ENCODE assay signal across 10 cellular contexts in the genomic region with DNA sequence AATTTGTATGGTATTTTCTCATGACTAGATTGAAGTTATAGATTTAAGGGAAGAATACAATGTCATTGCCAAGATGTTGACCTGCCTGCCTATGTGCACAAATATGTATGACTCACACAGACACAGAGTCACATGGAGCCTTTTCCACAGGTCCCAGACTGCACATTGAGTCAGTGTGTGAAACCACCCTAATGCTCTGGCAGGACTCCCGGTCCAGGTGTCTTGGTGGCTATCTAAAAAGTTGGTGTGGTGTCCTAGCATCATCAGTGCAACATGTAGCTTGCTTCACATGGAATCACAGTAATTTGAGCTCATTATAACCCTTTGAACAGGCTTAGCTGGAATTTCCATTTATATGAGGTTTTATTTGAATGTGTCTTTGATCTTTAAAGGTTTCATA. TPM values are rescaled to one million over a fixed set of nuclear protein-coding genes. Genes with fewer than 3 reads are reported as not detected.
DNase-seq lines count a peak whose midpoint lies in the region; TF ChIP-seq lines count a peak whose summit lies in the region.
"Had no signal": no experiment of that assay in that cellular context is flagged by ENCODE, and none has a peak within 500 bp of the region (broad histone marks: within the 10 kb centered on the region; RNA-seq: fewer than 3 reads in every experiment).

No MANE protein-coding gene starts in this region.

- no peaks in the 10 kb centered on the region for H3K79me2 ChIP-seq in GM23248 (ENCODE audit: insufficient read depth)
- H3K79me2 ChIP-seq in Loucy (ENCODE audit: insufficient read depth, low read length) = no peaks in the 10 kb centered on the region
- no peaks in the 10 kb centered on the region for H3K79me2 ChIP-seq in osteoblast (ENCODE audit: insufficient read depth, low read length)

- H3K9me3 ChIP-seq in GM23248 (ENCODE audit: low read depth) = no peaks in the 10 kb centered on the region
- no peaks in the 10 kb centered on the region for H3K9me3 ChIP-seq in Loucy (ENCODE audit: insufficient read depth, low read depth, low read length)
- no peaks in the 10 kb centered on the region for H3K9me3 ChIP-seq in osteoblast (ENCODE audit: low read depth, low read length)
- H3K9me3 ChIP-seq in neuronal stem cell (replicated peaks in 1 of 2; ENCODE audit: control insufficient read depth in 2 of 2, insufficient read depth in 1 of 2, low read depth in 1 of 2, low read length in 2 of 2) = no peaks in the 10 kb centered on the region

- H3K9me2 ChIP-seq in GM23248 (ENCODE audit: insufficient read depth) = no peaks in the 10 kb centered on the region
- H3K9me2 ChIP-seq in Loucy (replicated peaks; ENCODE audit: low read depth, low read length) = no peaks in the 10 kb centered on the region

- H2BK120ac ChIP-seq in neuronal stem cell (ENCODE audit: low read depth, low read length) = no peak overlapping the region

- no peak overlapping the region for H3K23ac ChIP-seq in neuronal stem cell (ENCODE audit: low read depth, low read length, poor library complexity)

- DNase-seq in DMS53 treated with DMSO at 0.1 percent for 48 hours (lab: John Stamatoyannopoulos, UW; ENCODE audit: unreplicated experiment) (peak; percentile 46), GM23248 (peak; percentile 43), fibroblast of villous mesenchyme (ENCODE audit: low read depth) (peak; percentile 21), NCI-H187 (lab: John Stamatoyannopoulos, UW) (no peak), osteoblast (ENCODE audit: insufficient read length, low spot score, missing footprints) (no peak), neuronal stem cell (ENCODE audit: low spot score) (no peak)
- no peak for DNase-seq in activated T-cell treated with anti-CD3 and anti-CD28 coated beads, Interleukin-2, amount 50 U/mL, for 24 hours
- DNase-seq: OCI-M1 had no signal

- H3K18ac ChIP-seq in neuronal stem cell (ENCODE audit: low read length) = no peak overlapping the region

- H2AK5ac ChIP-seq in neuronal stem cell (ENCODE audit: low read depth, low read length) = no peak overlapping the region

- H4K91ac ChIP-seq in neuronal stem cell (ENCODE audit: low read depth, low read length, poor library complexity) = no peak overlapping the region

- H3K4me1 Mint-ChIP-seq in activated T-cell treated with anti-CD3 and anti-CD28 coated beads, Interleukin-2, amount 50 U/mL, for 24 hours (ENCODE audit: low read depth) = peaks cover 11% of the 10 kb centered on the region

- no peak overlapping the region for H3K27ac Mint-ChIP-seq in activated T-cell treated with anti-CD3 and anti-CD28 coated beads, Interleukin-2, amount 50 U/mL, for 24 hours

- H3F3A ChIP-seq in GM23248 (ENCODE audit: insufficient read depth) (no peaks in the 10 kb centered on the region), Loucy (ENCODE audit: low read depth) (no peaks in the 10 kb centered on the region)

- no peaks in the 10 kb centered on the region for H3K36me3 ChIP-seq in GM23248 (ENCODE audit: low read depth)
- no peaks in the 10 kb centered on the region for H3K36me3 ChIP-seq in Loucy (ENCODE audit: insufficient read depth, low read length)
- H3K36me3 ChIP-seq in osteoblast (ENCODE audit: insufficient read depth, low read length) = no peaks in the 10 kb centered on the region
- no peaks in the 10 kb centered on the region for H3K36me3 ChIP-seq in neuronal stem cell (replicated peaks in 1 of 2; ENCODE audit: control insufficient read depth in 2 of 2, insufficient read depth in 2 of 2, low read length in 2 of 2)

- 0 to 10% methylated on average over 1 of the region's 1 CpG for WGBS in GM23248 (ENCODE audit: low coverage in 1 of 2, low lambda C conversion rate in 2 of 2, missing lambda C conversion rate in 2 of 2), 2 experiments
- WGBS in neuronal stem cell (ENCODE audit: extremely low coverage in 2 of 2, insufficient read length in 2 of 2, insufficient replicate concordance in 1 of 2), 2 donors = no CpG with 5 or more reads among the region's 1 CpG

- H2BK12ac ChIP-seq in neuronal stem cell (ENCODE audit: low read length) = no peak overlapping the region

- in situ Hi-C loops in GM23248 (cut with MboI) = no loop called here

- no peaks in the 10 kb centered on the region for H4K20me1 ChIP-seq in GM23248 (ENCODE audit: insufficient read depth)
- H4K20me1 ChIP-seq in Loucy (ENCODE audit: insufficient read depth, low read length, poor library complexity, severe bottlenecking) = no peaks in the 10 kb centered on the region
- H4K20me1 ChIP-seq in osteoblast (ENCODE audit: insufficient read depth, low read length) = no peaks in the 10 kb centered on the region

- H3K4me1 ChIP-seq in GM23248 (ENCODE audit: insufficient read depth) (no peaks in the 10 kb centered on the region), Loucy (ENCODE audit: insufficient read depth, low read length, poor library complexity, severe bottlenecking) (peaks cover 20% of the 10 kb centered on the region), osteoblast (ENCODE audit: insufficient read depth, low read length) (no peaks in the 10 kb centered on the region), neuronal stem cell (ENCODE audit: control insufficient read depth in 2 of 2, insufficient read depth in 1 of 2, low read depth in 1 of 2, low read length in 2 of 2) (no peaks in the 10 kb centered on the region)

- no peak overlapping the region for H3K4me2 ChIP-seq in GM23248 (ENCODE audit: unreplicated experiment)
- H3K4me2 ChIP-seq in Loucy (ENCODE audit: low read depth, low read length, poor library complexity, severe bottlenecking) = peak overlapping the region; percentile 67
- no peak overlapping the region for H3K4me2 ChIP-seq in osteoblast (ENCODE audit: insufficient read depth, low read length)
- no peak overlapping the region for H3K4me2 ChIP-seq in neuronal stem cell (ENCODE audit: insufficient read depth, low read length, poor library complexity, severe bottlenecking)

- no peak overlapping the region for H3K14ac ChIP-seq in neuronal stem cell (ENCODE audit: low read length)

- TF ChIP-seq CTCF in Loucy (conservative IDR thresholded peaks at IDR 0.05; ENCODE audit: low read length) (no peak), fibroblast of villous mesenchyme (IDR thresholded peaks at IDR 0.05; ENCODE audit: insufficient read depth, low read depth, low read length) (no peak), osteoblast (IDR thresholded peaks at IDR 0.05; ENCODE audit: extremely low read depth, low read depth, low read length) (no peak)

- H3K4me3 Mint-ChIP-seq in activated T-cell treated with anti-CD3 and anti-CD28 coated beads, Interleukin-2, amount 50 U/mL, for 24 hours = no peak overlapping the region

- no peaks in the 10 kb centered on the region for H3K36me3 Mint-ChIP-seq in activated T-cell treated with anti-CD3 and anti-CD28 coated beads, Interleukin-2, amount 50 U/mL, for 24 hours (ENCODE audit: low read depth)

- H2BK5ac ChIP-seq in neuronal stem cell (ENCODE audit: low read length) = no peak overlapping the region

- no peak overlapping the region for H4K8ac ChIP-seq in neuronal stem cell (ENCODE audit: low read depth, low read length)

- H3K4me3 ChIP-seq in GM23248 (no peak overlapping the region), Loucy (ENCODE audit: low read length, poor library complexity, severe bottlenecking) (peak overlapping the region; percentile 66), fibroblast of villous mesenchyme (ENCODE audit: low read depth, low read length) (no peak overlapping the region), osteoblast (ENCODE audit: insufficient read depth, low read length) (no peak overlapping the region), neuronal stem cell (ENCODE audit: low read length in 2 of 2) (no peak overlapping the region)

- no peaks in the 10 kb centered on the region for H3K79me1 ChIP-seq in neuronal stem cell (ENCODE audit: low read depth, low read length)

- no peaks in the 10 kb centered on the region for H3K9me3 Mint-ChIP-seq in activated T-cell treated with anti-CD3 and anti-CD28 coated beads, Interleukin-2, amount 50 U/mL, for 24 hours

- H3K9ac ChIP-seq in GM23248 (no peak overlapping the region), Loucy (ENCODE audit: low read depth, low read length, poor library complexity, severe bottlenecking) (no peak overlapping the region), neuronal stem cell (ENCODE audit: low read depth, low read length, poor library complexity) (no peak overlapping the region)

- H3K4ac ChIP-seq in neuronal stem cell (ENCODE audit: low read length) = no peak overlapping the region

- H3K27me3 ChIP-seq in GM23248 (replicated peaks; ENCODE audit: insufficient read depth) (peaks cover 22% of the 10 kb centered on the region; the same call in 1 of the 2 replicates), Loucy (ENCODE audit: insufficient read depth, low read length, poor library complexity, severe bottlenecking) (no peaks in the 10 kb centered on the region), osteoblast (ENCODE audit: insufficient read depth, low read length) (peaks cover 11% of the 10 kb centered on the region), neuronal stem cell (ENCODE audit: control insufficient read depth in 3 of 3, insufficient read depth in 3 of 3, low read depth in 1 of 3, low read length in 3 of 3) (no peaks in the 10 kb centered on the region)

- peaks cover 34% of the 10 kb centered on the region for H3K27me3 Mint-ChIP-seq in activated T-cell treated with anti-CD3 and anti-CD28 coated beads, Interleukin-2, amount 50 U/mL, for 24 hours

- H3K27ac ChIP-seq in GM23248 (no peak overlapping the region), osteoblast (ENCODE audit: low read depth, low read length) (no peak overlapping the region), neuronal stem cell (replicated peaks; ENCODE audit: low read length) (no peak overlapping the region)

- H2AFZ ChIP-seq in GM23248 (no peak overlapping the region), Loucy (ENCODE audit: low read length) (no peak overlapping the region), osteoblast (ENCODE audit: low read length) (no peak overlapping the region), neuronal stem cell (ENCODE audit: low read length) (no peak overlapping the region)

- no peak overlapping the region for H2BK15ac ChIP-seq in neuronal stem cell (ENCODE audit: low read length)

RNA-seq across cellular contexts. Expression of gene IFNA5, which starts 10.8 kb away (rescaled TPM):
- total RNA-seq in GM23248 (2014; rRNA removed; shearing (Covaris generic)) = not detected in 2 replicates
- polyA plus RNA-seq in GM23248 (2016; fragmentation: Nextera tagmentation; extraction: Ambion mirVana) = not detected in 2 replicates
- total RNA-seq in fibroblast of villous mesenchyme (under 0.01 TPM in 1 of 2 replicates, not detected in the other), osteoblast (not detected in 2 replicates)
- polyA plus RNA-seq in neuronal stem cell (2013, experiment 1 of 2) = not detected
- polyA plus RNA-seq in neuronal stem cell (2013, experiment 2 of 2) = not detected
- polyA plus RNA-seq: neural cell had no signal

RNA-seq across cellular contexts. Expression of gene KLHL9, which starts 40.9 kb away (rescaled TPM):
- 41.9 and 49.4 TPM in 2 replicates for total RNA-seq in GM23248 (2014; rRNA removed; shearing (Covaris generic))
- 28.8 and 29.5 TPM in 2 replicates for polyA plus RNA-seq in GM23248 (2016; fragmentation: Nextera tagmentation; extraction: Ambion mirVana)
- 34.8 and 57.9 TPM in 2 replicates for total RNA-seq in fibroblast of villous mesenchyme
- total RNA-seq in osteoblast = 35.9 and 38.4 TPM in 2 replicates
- polyA plus RNA-seq in neuronal stem cell (2013, experiment 1 of 2) = 19.5 TPM
- 19.8 TPM for polyA plus RNA-seq in neuronal stem cell (2013, experiment 2 of 2)

RNA-seq across cellular contexts. Expression of gene IFNA14, which starts 54.5 kb away (rescaled TPM):
- not detected in 2 replicates for total RNA-seq in GM23248 (2014; rRNA removed; shearing (Covaris generic))
- not detected in 2 replicates for polyA plus RNA-seq in GM23248 (2016; fragmentation: Nextera tagmentation; extraction: Ambion mirVana)
- not detected in 2 replicates for total RNA-seq in fibroblast of villous mesenchyme
- not detected in 2 replicates for total RNA-seq in osteoblast
- not detected for polyA plus RNA-seq in neuronal stem cell (2013, experiment 1 of 2)
- polyA plus RNA-seq in neuronal stem cell (2013, experiment 2 of 2) = not detected
- polyA plus RNA-seq: neural cell had no signal

RNA-seq across cellular contexts. Expression of gene IFNA6, which starts 56.4 kb away (rescaled TPM):
- total RNA-seq in GM23248 (2014; rRNA removed; shearing (Covaris generic)) = not detected in 2 replicates
- polyA plus RNA-seq in GM23248 (2016; fragmentation: Nextera tagmentation; extraction: Ambion mirVana) = not detected in 2 replicates
- total RNA-seq in fibroblast of villous mesenchyme (not detected in 2 replicates), osteoblast (not detected in 2 replicates)
- polyA plus RNA-seq in neuronal stem cell (2013, experiment 1 of 2) = not detected
- not detected for polyA plus RNA-seq in neuronal stem cell (2013, experiment 2 of 2)
- polyA plus RNA-seq: neural cell had no signal

Comparison
In these comparisons a context has a peak if more than half of its experiments do, and no peak if none do; other contexts are left out.
1. DNase-seq: peak in DMS53 treated with DMSO at 0.1 percent for 48 hours (single experiment), GM23248 (single experiment) and fibroblast of villous mesenchyme (single experiment); none in NCI-H187 (0 of 2), osteoblast (single experiment), activated T-cell treated with anti-CD3 and anti-CD28 coated beads, Interleukin-2, amount 50 U/mL, for 24 hours (single experiment) and neuronal stem cell (single experiment).